ENCODE assay signal across 9 cellular contexts in the genomic region with DNA sequence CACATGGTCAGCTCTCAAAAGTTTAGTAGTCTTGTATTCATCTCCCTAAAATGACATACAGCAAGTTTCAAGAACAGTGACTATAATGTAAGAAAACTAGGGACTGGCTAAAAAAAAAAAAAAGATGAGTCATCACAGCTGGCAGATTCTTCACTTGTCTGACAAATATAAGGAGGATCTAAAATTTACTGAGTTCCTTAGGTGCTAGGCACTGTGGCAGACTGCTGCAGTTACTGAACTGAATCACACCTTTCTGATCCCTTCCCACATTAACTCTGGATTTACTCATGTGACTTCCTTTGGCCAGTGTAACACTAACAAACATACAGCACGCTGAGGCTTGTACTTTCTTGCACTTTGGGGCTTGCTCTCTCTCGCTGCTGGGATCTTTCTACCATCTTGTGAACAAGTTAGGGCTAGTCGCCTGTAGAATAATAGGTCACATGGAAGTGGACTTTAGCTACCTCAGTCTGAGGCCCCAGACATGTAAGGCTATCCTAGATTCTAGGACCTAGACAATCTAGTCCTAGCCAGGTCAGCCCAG. TPM values are rescaled to one million over a fixed set of nuclear protein-coding genes. Genes with fewer than 3 reads are reported as not detected.
DNase-seq lines count a peak whose midpoint lies in the region; ATAC-seq and TF ChIP-seq lines count a peak whose summit lies in the region.
"Had no signal": no experiment of that assay in that cellular context is flagged by ENCODE, and none has a peak within 500 bp of the region (broad histone marks: within the 10 kb centered on the region; RNA-seq: fewer than 3 reads in every experiment).

No MANE protein-coding gene starts in this region.

- in situ Hi-C loops in HAP-1 (cut with MboI; ENCODE audit: low sequenced_read_pairs) = no loop called here

- H3K36me3 Mint-ChIP-seq in activated T-helper 2 cell treated with anti-CD3 and anti-CD28 coated beads, Interferon-gamma antibody, Interleukin-2, Interleukin-4, amounts not matched to agents 10 μg/mL and 5 μg/mL and 100 μg/mL, durations not matched to agents 14 hours and 24 hours and 36 hours (ENCODE audit: low read depth) = peaks cover 58% of the 10 kb centered on the region
- peaks cover 0 to 9% (median 0%) of the 10 kb centered on the region in 3 donors for H3K36me3 Mint-ChIP-seq in immature natural killer cell

- H3K9me3 ChIP-seq in uterus = no peaks in the 10 kb centered on the region
- no peaks in the 10 kb centered on the region for H3K9me3 ChIP-seq in HAP-1
- H3K9me3 ChIP-seq: SJCRH30 had no signal

- H3K27me3 ChIP-seq in HL-60 (ENCODE audit: insufficient read depth, poor library complexity, severe bottlenecking) = no peaks in the 10 kb centered on the region
- H3K27me3 ChIP-seq in uterus = no peaks in the 10 kb centered on the region
- H3K27me3 ChIP-seq in HAP-1 (ENCODE audit: low read depth) = no peaks in the 10 kb centered on the region
- H3K27me3 ChIP-seq: SJCRH30 had no signal

- no peak for ATAC-seq in GM21717 (IDR thresholded peaks at IDR 0.05; ENCODE audit: unreplicated experiment)

- no peaks in the 10 kb centered on the region for H3K36me3 ChIP-seq in uterus
- peaks cover 23% of the 10 kb centered on the region for H3K36me3 ChIP-seq in HAP-1 (replicated peaks)

- intact Hi-C loops in activated T-helper 2 cell treated with anti-CD3 and anti-CD28 coated beads, Interferon-gamma antibody, Interleukin-2, Interleukin-4, amounts not matched to agents 10 μg/mL and 5 μg/mL and 100 μg/mL, durations not matched to agents 14 hours and 24 hours and 36 hours (cut with micrococcal nuclease) = loop anchor here (2.0 kb wide), 2 partner anchors 14 to 30 kb away; no protein-coding TSS in a partner anchor
- intact Hi-C loops in uterus (cut with DNase I; ENCODE audit: low total_unique reads) = no loop called here

- H3K27ac ChIP-seq in HL-60 (replicated peaks) (peak overlapping the region; percentile 39), uterus (peak overlapping the region; percentile 28 to 43)
- H3K27ac ChIP-seq: SJCRH30 had no signal

- H3K4me1 ChIP-seq in uterus = no peaks in the 10 kb centered on the region
- H3K4me1 ChIP-seq in HAP-1 = peaks cover 17% of the 10 kb centered on the region
- H3K4me1 ChIP-seq: SJCRH30 had no signal

- DNase-seq in GM04504 (ENCODE audit: low read depth) (peak; percentile 56), HL-60 (ENCODE audit: low read depth in 1 of 2, low spot score in 1 of 2) (peak; percentile 5 to 30), immature natural killer cell (peak in 1 of 3 donors; percentile 6), uterus (no peak), NCI-H526 treated with DMSO at 0.1 percent for 48 hours (lab: John Stamatoyannopoulos, UW) (no peak), HAP-1 (ENCODE audit: low spot score in 2 of 2) (no peak)
- no peak for DNase-seq in activated T-helper 2 cell treated with anti-CD3 and anti-CD28 coated beads, Interferon-gamma antibody, Interleukin-2, Interleukin-4, amounts not matched to agents 10 μg/mL and 5 μg/mL and 100 μg/mL, durations not matched to agents 14 hours and 24 hours and 36 hours (ENCODE audit: low spot score)

- no peak overlapping the region for H3K4me3 Mint-ChIP-seq in activated T-helper 2 cell treated with anti-CD3 and anti-CD28 coated beads, Interferon-gamma antibody, Interleukin-2, Interleukin-4, amounts not matched to agents 10 μg/mL and 5 μg/mL and 100 μg/mL, durations not matched to agents 14 hours and 24 hours and 36 hours (ENCODE audit: low read depth)
- H3K4me3 Mint-ChIP-seq in immature natural killer cell = peak overlapping the region in 3 of 5 donors; percentile 1 to 15 (median 7)

- TF ChIP-seq CTCF in HL-60 (IDR thresholded peaks at IDR 0.05; ENCODE audit: insufficient read depth, low read length) = no peak
- TF ChIP-seq CTCF in uterus (IDR thresholded peaks at IDR 0.05) = no peak

- TF ChIP-seq POLR2A in uterus (IDR thresholded peaks at IDR 0.05) = no peak

- H3K4me3 ChIP-seq in HL-60 (replicated peaks; ENCODE audit: insufficient read depth, low read length) (no peak overlapping the region), uterus (no peak overlapping the region), HAP-1 (no peak overlapping the region)
- H3K4me3 ChIP-seq: SJCRH30 had no signal

- peak overlapping the region; percentile 61 for H3K27ac Mint-ChIP-seq in activated T-helper 2 cell treated with anti-CD3 and anti-CD28 coated beads, Interferon-gamma antibody, Interleukin-2, Interleukin-4, amounts not matched to agents 10 μg/mL and 5 μg/mL and 100 μg/mL, durations not matched to agents 14 hours and 24 hours and 36 hours
- H3K27ac Mint-ChIP-seq in immature natural killer cell = peak overlapping the region; percentile 31 to 83 (median 74)

- no peaks in the 10 kb centered on the region for H3K9me3 Mint-ChIP-seq in activated T-helper 2 cell treated with anti-CD3 and anti-CD28 coated beads, Interferon-gamma antibody, Interleukin-2, Interleukin-4, amounts not matched to agents 10 μg/mL and 5 μg/mL and 100 μg/mL, durations not matched to agents 14 hours and 24 hours and 36 hours
- no peaks in the 10 kb centered on the region for H3K9me3 Mint-ChIP-seq in immature natural killer cell

- no peaks in the 10 kb centered on the region for H3K27me3 Mint-ChIP-seq in activated T-helper 2 cell treated with anti-CD3 and anti-CD28 coated beads, Interferon-gamma antibody, Interleukin-2, Interleukin-4, amounts not matched to agents 10 μg/mL and 5 μg/mL and 100 μg/mL, durations not matched to agents 14 hours and 24 hours and 36 hours (ENCODE audit: low read depth)
- H3K27me3 Mint-ChIP-seq in immature natural killer cell (ENCODE audit: low read depth in 3 of 3) = peaks cover 0 to 2% (median 0%) of the 10 kb centered on the region in 3 donors

- H3K4me1 Mint-ChIP-seq in activated T-helper 2 cell treated with anti-CD3 and anti-CD28 coated beads, Interferon-gamma antibody, Interleukin-2, Interleukin-4, amounts not matched to agents 10 μg/mL and 5 μg/mL and 100 μg/mL, durations not matched to agents 14 hours and 24 hours and 36 hours (ENCODE audit: low read depth) = peaks cover 12% of the 10 kb centered on the region
- peaks cover 21 to 57% of the 10 kb centered on the region in 2 donors for H3K4me1 Mint-ChIP-seq in immature natural killer cell

RNA-seq across cellular contexts. Expression of a gene that starts 32.1 kb away (rescaled TPM):
- total RNA-seq in activated T-helper 2 cell treated with anti-CD3 and anti-CD28 coated beads, Interferon-gamma antibody, Interleukin-2, Interleukin-4, amounts not matched to agents 10 μg/mL and 5 μg/mL and 100 μg/mL, durations not matched to agents 14 hours and 24 hours and 36 hours = 81.7 and 85.7 TPM in 2 replicates
- 10 to 100 TPM in 1 of 3 donors, 1 to 10 TPM in 2; 4.0 to 17.6 (median 8.3) TPM for polyA plus RNA-seq in immature natural killer cell
- total RNA-seq in uterus = 10 to 100 TPM; 11.8 to 42.0 (median 27.3) TPM

Comparison
In these comparisons a context has a peak if more than half of its experiments do, and no peak if none do; other contexts are left out.
1. DNase-seq: peak in GM04504 (single experiment) and HL-60 (2 of 2); none in activated T-helper 2 cell treated with anti-CD3 and anti-CD28 coated beads, Interferon-gamma antibody, Interleukin-2, Interleukin-4, amounts not matched to agents 10 μg/mL and 5 μg/mL and 100 μg/mL, durations not matched to agents 14 hours and 24 hours and 36 hours (single experiment), uterus (0 of 2), NCI-H526 treated with DMSO at 0.1 percent for 48 hours (single experiment) and HAP-1 (0 of 2).